Comparison of ENCODE assay signal across 22 cellular contexts in the genomic region with DNA sequence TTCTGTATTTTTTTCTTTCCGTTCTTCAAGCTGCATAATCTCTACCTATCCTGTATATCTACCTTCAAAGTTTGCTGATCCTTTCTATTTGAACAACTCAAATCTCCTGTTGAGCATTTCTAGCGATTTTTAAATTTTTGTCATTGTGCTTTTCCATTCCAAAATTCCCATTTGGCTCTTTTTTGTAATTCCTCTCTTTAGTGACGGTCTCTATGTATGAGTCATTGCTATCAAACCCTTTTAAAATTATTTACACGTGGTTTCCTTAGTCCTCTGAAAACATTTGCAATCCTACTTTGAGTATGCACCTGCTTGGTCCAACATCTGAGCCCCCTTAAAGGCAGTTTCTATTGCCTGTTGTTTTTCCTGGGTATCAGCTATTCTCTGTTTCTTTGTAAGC.
DNase-seq lines count a peak whose midpoint lies in the region; ATAC-seq, FAIRE-seq and TF ChIP-seq lines count a peak whose summit lies in the region.
"Had no signal": no experiment of that assay in that cellular context is flagged by ENCODE, and none has a peak within 500 bp of the region (broad histone marks: within the 10 kb centered on the region; RNA-seq: fewer than 3 reads in every experiment).

No MANE protein-coding gene starts in this region.

- no peak overlapping the region for H3K9ac ChIP-seq in HepG2 (ENCODE audit: insufficient read depth, low read depth, low read length)

- ATAC-seq in HepG2 = no peak
- no peak for ATAC-seq in right lobe of liver
- no peak for ATAC-seq in HG02884 (IDR thresholded peaks at IDR 0.05; ENCODE audit: unreplicated experiment)
- ATAC-seq: A549 had no signal

- whole genome bisulfite sequencing in HepG2 (ENCODE audit: low lambda C conversion rate) = 18% methylated on average over 4 of the region's 4 CpGs
- WGBS in right lobe of liver (ENCODE audit: insufficient coverage, low coverage, low lambda C conversion rate, missing lambda C conversion rate) = 70% methylated on average over 4 of the region's 4 CpGs

- H3K27me3 Mint-ChIP-seq in activated naive CD4-positive, alpha-beta T cell treated with anti-CD3 and anti-CD28 coated beads for 36 hours (ENCODE audit: low read depth) = peaks cover 2% of the 10 kb centered on the region

- in situ Hi-C loops in HepG2 (cut with HindIII; ENCODE audit: extremely low pct_ligation_motif_present, low pct_unique_long_range_greater_than_20kb) = no loop called here

- H3K4me1 ChIP-seq in HepG2 (ENCODE audit: insufficient read depth, low read length) (peaks cover 11% of the 10 kb centered on the region; the same call in 1 of the 2 replicates), right lobe of liver (no peaks in the 10 kb centered on the region)
- H3K4me1 ChIP-seq: A549, BE2C, Caco-2 had no signal

- no peaks in the 10 kb centered on the region for H3K36me3 ChIP-seq in HepG2 (replicated peaks in 1 of 2; ENCODE audit: control insufficient read depth in 1 of 2, insufficient read depth in 2 of 2, low read length in 2 of 2)
- H3K36me3 ChIP-seq in right lobe of liver = no peaks in the 10 kb centered on the region
- H3K36me3 ChIP-seq: BE2C had no signal

- no peak for TF ChIP-seq CTCF in HepG2 (CRISPR knock-in tag; IDR thresholded peaks at IDR 0.05)
- no peak for TF ChIP-seq CTCF in right lobe of liver (IDR thresholded peaks at IDR 0.05)
- no peak for TF ChIP-seq CTCF in fibroblast of mammary gland (conservative IDR thresholded peaks at IDR 0.05; ENCODE audit: control insufficient read depth, insufficient read depth, low read depth, low read length)

- H3K79me2 ChIP-seq in HepG2 (ENCODE audit: insufficient read depth, low read length) = no peaks in the 10 kb centered on the region

- no peaks in the 10 kb centered on the region for H3K9me3 Mint-ChIP-seq in activated naive CD4-positive, alpha-beta T cell treated with anti-CD3 and anti-CD28 coated beads for 36 hours

- H3K27me3 ChIP-seq in HepG2 (ENCODE audit: control insufficient read depth in 1 of 2, insufficient read depth in 2 of 2, low read length in 2 of 2) (peaks cover 0 to 33% of the 10 kb centered on the region in 2 experiments; a peak in 4 of 5 replicates), right lobe of liver (no peaks in the 10 kb centered on the region)

- no TSS peak for BruUV-seq in HepG2 (replicated peaks; lab: Mats Ljungman, UMichigan)

- no peak for FAIRE-seq in HepG2 (lab: Jason Lieb, UNC)
- no peak for FAIRE-seq in HTR-8/SVneo (lab: Jason Lieb, UNC)
- FAIRE-seq: A549, D721Med, GM12892, GM18507, H1 had no signal

- H3K4me3 ChIP-seq in HepG2 (replicated peaks in 1 of 3; ENCODE audit: insufficient read depth in 1 of 3, low read depth in 2 of 3, low read length in 3 of 3) (no peak overlapping the region), right lobe of liver (no peak overlapping the region), fibroblast of mammary gland (ENCODE audit: control insufficient read depth, low read depth, low read length) (no peak overlapping the region)
- H3K4me3 ChIP-seq: A549 had no signal

- H2AFZ ChIP-seq in HepG2 (ENCODE audit: low read length) = no peak overlapping the region

- TF ChIP-seq EP300 in HepG2 (IDR thresholded peaks at IDR 0.05; ENCODE audit: low read depth in 2 of 2, low read length in 2 of 2) = no peak
- no peak for TF ChIP-seq EP300 in HepG2 (CRISPR knock-in tag; IDR thresholded peaks at IDR 0.05; ENCODE audit: borderline replicate concordance)

- TF ChIP-seq RAD21 in HepG2 (CRISPR knock-in tag; IDR thresholded peaks at IDR 0.05) = no peak

- H3K27ac Mint-ChIP-seq in activated naive CD4-positive, alpha-beta T cell treated with anti-CD3 and anti-CD28 coated beads for 36 hours = no peak overlapping the region
- H3K27ac Mint-ChIP-seq: CD4-positive, CD25-positive, alpha-beta regulatory T cell; H9 had no signal

- TF ChIP-seq POLR2A in HepG2 (IDR thresholded peaks at IDR 0.05; ENCODE audit: insufficient read depth in 1 of 2, low read depth in 2 of 2, low read length in 2 of 2) = no peak
- TF ChIP-seq POLR2A in right lobe of liver (IDR thresholded peaks at IDR 0.05) = no peak

- no peaks in the 10 kb centered on the region for H3K36me3 Mint-ChIP-seq in activated naive CD4-positive, alpha-beta T cell treated with anti-CD3 and anti-CD28 coated beads for 36 hours (ENCODE audit: low read depth)
- H3K36me3 Mint-ChIP-seq: CD4-positive, CD25-positive, alpha-beta regulatory T cell had no signal

- H3K4me2 ChIP-seq in HepG2 (ENCODE audit: low read depth, low read length) = no peak overlapping the region
- H3K4me2 ChIP-seq: A549 had no signal

- CTCF ChIA-PET in HepG2 (lab: Yijun Ruan, JAX; ENCODE audit: low intra/inter-chr PET ratio, low total read pairs) = no interaction called here
- CTCF ChIA-PET in activated naive CD4-positive, alpha-beta T cell treated with anti-CD3 and anti-CD28 coated beads for 36 hours (lab: Charles Lee) = no interaction called here

- intact Hi-C loops in HepG2 (cut with micrococcal nuclease; ENCODE audit: unreplicated experiment) (no loop called here), right lobe of liver (cut with DNase I) (no loop called here)
- intact Hi-C loops in activated naive CD4-positive, alpha-beta T cell treated with anti-CD3 and anti-CD28 coated beads for 36 hours (cut with micrococcal nuclease) = no loop called here

- H3K4me3 Mint-ChIP-seq in activated naive CD4-positive, alpha-beta T cell treated with anti-CD3 and anti-CD28 coated beads for 36 hours = no peak overlapping the region
- H3K4me3 Mint-ChIP-seq: CD4-positive, CD25-positive, alpha-beta regulatory T cell; H9 had no signal

- DNase-seq in HepG2 (ENCODE audit: low spot score) (no peak), right lobe of liver (no peak), M059J (ENCODE audit: low read depth) (peak; percentile 27), fibroblast of mammary gland (ENCODE audit: low read depth) (peak; percentile 21), HTR-8/SVneo (ENCODE audit: insufficient read length, low spot score) (no peak)
- no peak for DNase-seq in activated naive CD4-positive, alpha-beta T cell treated with anti-CD3 and anti-CD28 coated beads for 36 hours
- DNase-seq: BE2C; C1 segment of cervical spinal cord; Caco-2; CD4-positive, CD25-positive, alpha-beta regulatory T cell; GDM1; H9; IMR-90; Karpas-422; KBM-7 had no signal

- H3K4me1 Mint-ChIP-seq in activated naive CD4-positive, alpha-beta T cell treated with anti-CD3 and anti-CD28 coated beads for 36 hours (ENCODE audit: low read depth) = no peaks in the 10 kb centered on the region
- H3K4me1 Mint-ChIP-seq: CD4-positive, CD25-positive, alpha-beta regulatory T cell had no signal

- no peaks in the 10 kb centered on the region for H4K20me1 ChIP-seq in HepG2 (ENCODE audit: insufficient read depth, low read length)

- H3K9me3 ChIP-seq in HepG2 (ENCODE audit: low read length) (no peaks in the 10 kb centered on the region), right lobe of liver (no peaks in the 10 kb centered on the region)
- H3K9me3 ChIP-seq: A549, BE2C, Caco-2 had no signal

- POLR2A ChIA-PET in HepG2 (lab: Yijun Ruan, JAX) = interaction anchor here (0.7 kb wide), 1 partner anchor 11 kb away, joined by 3 read pairs; no protein-coding TSS in a partner anchor

- H3K27ac ChIP-seq in HepG2 (ENCODE audit: extremely low read length, insufficient read depth, low read length) (no peak overlapping the region), right lobe of liver (no peak overlapping the region)
- H3K27ac ChIP-seq: 22Rv1, A549 had no signal

TF ChIP-seq in HepG2, 621 proteins besides CTCF, POLR2A, EP300 and RAD21:
- TF ChIP-seq, protein P1, sequence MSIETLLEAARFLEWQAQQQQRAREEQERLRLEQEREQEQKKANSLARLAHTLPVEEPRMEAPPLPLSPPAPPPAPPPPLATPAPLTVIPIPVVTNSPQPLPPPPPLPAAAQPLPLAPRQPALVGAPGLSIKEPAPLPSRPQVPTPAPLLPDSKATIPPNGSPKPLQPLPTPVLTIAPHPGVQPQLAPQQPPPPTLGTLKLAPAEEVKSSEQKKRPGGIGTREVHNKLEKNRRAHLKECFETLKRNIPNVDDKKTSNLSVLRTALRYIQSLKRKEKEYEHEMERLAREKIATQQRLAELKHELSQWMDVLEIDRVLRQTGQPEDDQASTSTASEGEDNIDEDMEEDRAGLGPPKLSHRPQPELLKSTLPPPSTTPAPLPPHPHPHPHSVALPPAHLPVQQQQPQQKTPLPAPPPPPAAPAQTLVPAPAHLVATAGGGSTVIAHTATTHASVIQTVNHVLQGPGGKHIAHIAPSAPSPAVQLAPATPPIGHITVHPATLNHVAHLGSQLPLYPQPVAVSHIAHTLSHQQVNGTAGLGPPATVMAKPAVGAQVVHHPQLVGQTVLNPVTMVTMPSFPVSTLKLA (IDR thresholded peaks at IDR 0.05) = peak; percentile 24; the same call in 1 of the 2 replicates
- TF ChIP-seq ZNF782 (CRISPR knock-in tag; IDR thresholded peaks at IDR 0.05; ENCODE audit: borderline replicate concordance) (0 out of 2 replicates have a peak, but pooled peaks have one; percentile 51), NR0B2 (CRISPR knock-in tag; IDR thresholded peaks at IDR 0.05) (no peak)

Comparison
In these comparisons a context has a peak if more than half of its experiments do, and no peak if none do; other contexts are left out.
1. DNase-seq: peak in M059J (single experiment) and fibroblast of mammary gland (single experiment); none in HepG2 (single experiment), right lobe of liver (0 of 3), activated naive CD4-positive, alpha-beta T cell treated with anti-CD3 and anti-CD28 coated beads for 36 hours (single experiment) and HTR-8/SVneo (single experiment).